Comparison of ENCODE assay signal across 14 cellular contexts in genomic region chr2:208112273-208112699, GRCh38. TPM values are rescaled to one million over a fixed set of nuclear protein-coding genes. Genes with fewer than 3 reads are reported as not detected.
"Had no signal": no experiment of that assay in that cellular context is flagged by ENCODE, and none has a peak within 500 bp of the region (broad histone marks: within the 10 kb centered on the region; RNA-seq: fewer than 3 reads in every experiment).

No MANE protein-coding gene starts in this region.

RNA-seq across cellular contexts. Expression of gene CRYGD, which starts 12.0 kb away (rescaled TPM):
- total RNA-seq: activated CD4-positive, alpha-beta T cell treated with anti-CD3 and anti-CD28 coated beads, Interleukin-2, amount 10 ng/mL, durations not matched to agents 7 days and 5 days; activated CD8-positive, alpha-beta T cell treated with anti-CD3 and anti-CD28 coated beads for 36 hours; activated T-helper 1 cell treated with anti-CD3 and anti-CD28 coated beads, Interleukin-12 subunit alpha, Interleukin-12 subunit beta, Interleukin-2, Interleukin-4 antibody, amounts not matched to agents 30 ng/mL and 10 ng/mL and 1 ng/mL, durations not matched to agents 14 hours and 24 hours and 36 hours; dermis microvascular lymphatic vessel endothelial cell; esophagus muscularis mucosa; gastrocnemius medialis; liver; mucosa of descending colon; prostate gland; right atrium auricular region; T-helper 2 cell treated with Interferon-gamma antibody and Interleukin-4, amounts not matched to agents 100 ng/mL and 5 ng/mL, for 36 hours; testis; ureter had no signal
- polyA plus RNA-seq: liver had no signal

RNA-seq across cellular contexts. Expression of gene CRYGC, which starts 17.3 kb away (rescaled TPM):
- total RNA-seq: activated CD4-positive, alpha-beta T cell treated with anti-CD3 and anti-CD28 coated beads, Interleukin-2, amount 10 ng/mL, durations not matched to agents 7 days and 5 days; activated CD8-positive, alpha-beta T cell treated with anti-CD3 and anti-CD28 coated beads for 36 hours; activated T-helper 1 cell treated with anti-CD3 and anti-CD28 coated beads, Interleukin-12 subunit alpha, Interleukin-12 subunit beta, Interleukin-2, Interleukin-4 antibody, amounts not matched to agents 30 ng/mL and 10 ng/mL and 1 ng/mL, durations not matched to agents 14 hours and 24 hours and 36 hours; dermis microvascular lymphatic vessel endothelial cell; esophagus muscularis mucosa; gastrocnemius medialis; liver; mucosa of descending colon; ovary; right atrium auricular region; T-helper 2 cell treated with Interferon-gamma antibody and Interleukin-4, amounts not matched to agents 100 ng/mL and 5 ng/mL, for 36 hours; ureter had no signal
- polyA plus RNA-seq: liver, ovary had no signal

RNA-seq across cellular contexts. Expression of gene CRYGB, which starts 33.7 kb away (rescaled TPM):
- total RNA-seq: activated CD4-positive, alpha-beta T cell treated with anti-CD3 and anti-CD28 coated beads, Interleukin-2, amount 10 ng/mL, durations not matched to agents 7 days and 5 days; activated CD8-positive, alpha-beta T cell treated with anti-CD3 and anti-CD28 coated beads for 36 hours; activated T-helper 1 cell treated with anti-CD3 and anti-CD28 coated beads, Interleukin-12 subunit alpha, Interleukin-12 subunit beta, Interleukin-2, Interleukin-4 antibody, amounts not matched to agents 30 ng/mL and 10 ng/mL and 1 ng/mL, durations not matched to agents 14 hours and 24 hours and 36 hours; dermis microvascular lymphatic vessel endothelial cell; esophagus muscularis mucosa; gastrocnemius medialis; liver; mucosa of descending colon; ovary; prostate gland; right atrium auricular region; T-helper 2 cell treated with Interferon-gamma antibody and Interleukin-4, amounts not matched to agents 100 ng/mL and 5 ng/mL, for 36 hours; ureter had no signal
- polyA plus RNA-seq: liver, ovary had no signal

RNA-seq across cellular contexts. Expression of gene CRYGA, which starts 51.1 kb away (rescaled TPM):
- total RNA-seq: activated CD4-positive, alpha-beta T cell treated with anti-CD3 and anti-CD28 coated beads, Interleukin-2, amount 10 ng/mL, durations not matched to agents 7 days and 5 days; activated CD8-positive, alpha-beta T cell treated with anti-CD3 and anti-CD28 coated beads for 36 hours; activated T-helper 1 cell treated with anti-CD3 and anti-CD28 coated beads, Interleukin-12 subunit alpha, Interleukin-12 subunit beta, Interleukin-2, Interleukin-4 antibody, amounts not matched to agents 30 ng/mL and 10 ng/mL and 1 ng/mL, durations not matched to agents 14 hours and 24 hours and 36 hours; dermis microvascular lymphatic vessel endothelial cell; esophagus muscularis mucosa; gastrocnemius medialis; liver; mucosa of descending colon; ovary; prostate gland; right atrium auricular region; T-helper 2 cell treated with Interferon-gamma antibody and Interleukin-4, amounts not matched to agents 100 ng/mL and 5 ng/mL, for 36 hours; testis; ureter had no signal
- polyA plus RNA-seq: liver, ovary had no signal
